ENCODE assay signal across 8 cellular contexts in the genomic region with DNA sequence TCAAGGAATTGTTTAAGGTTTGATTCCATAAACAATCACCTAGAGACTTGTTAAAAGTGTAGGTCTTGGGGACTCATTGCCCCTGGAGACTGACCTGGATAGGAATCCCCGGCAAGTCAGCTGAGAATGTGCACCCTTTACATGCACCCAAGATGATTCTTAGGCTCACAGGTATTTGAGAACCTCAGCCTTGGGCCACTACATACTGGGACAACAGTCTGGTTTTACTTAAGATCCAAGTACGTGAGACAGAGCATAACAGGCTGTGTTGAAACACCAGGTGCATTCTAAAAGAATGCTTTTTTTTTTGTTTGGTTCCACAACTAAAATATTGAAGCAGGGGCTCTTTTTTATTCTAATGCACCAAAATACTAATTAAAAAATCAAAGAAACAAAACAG.
"Had no signal": no experiment of that assay in that cellular context is flagged by ENCODE, and none has a peak within 500 bp of the region (broad histone marks: within the 10 kb centered on the region; RNA-seq: fewer than 3 reads in every experiment).

No MANE protein-coding gene starts in this region.

- DNase-seq: GDM1, GF-D8 had no signal

- ATAC-seq: GM12878 had no signal

- H3K4me3 ChIP-seq: GM12878 had no signal

- FAIRE-seq: G401.6, GM12878, GM12891, GM12892, GM18507, GM19239 had no signal
